ENCODE assay signal across 8 cellular contexts in genomic region chr1:155938220-155938627, GRCh38. TPM values are rescaled to one million over a fixed set of nuclear protein-coding genes. Genes with fewer than 3 reads are reported as not detected.
DNase-seq lines count a peak whose midpoint lies in the region; ATAC-seq and TF ChIP-seq lines count a peak whose summit lies in the region.

No MANE protein-coding gene starts in this region.

- no peaks in the 10 kb centered on the region for H4K20me1 ChIP-seq in GM23338 (replicated peaks; ENCODE audit: insufficient read depth)

- H3K36me3 ChIP-seq in GM23338 (ENCODE audit: insufficient read depth) (no peaks in the 10 kb centered on the region; the same call in 1 of the 2 replicates), gastrocnemius medialis (peaks cover 0 to under 1% of the 10 kb centered on the region in 2 donors)

- H2AFZ ChIP-seq in GM23338, result no peak overlapping the region

- no peaks in the 10 kb centered on the region for H3K9me3 ChIP-seq in gastrocnemius medialis

- H3K4me2 ChIP-seq in GM23338, result no peak overlapping the region

- TF ChIP-seq CTCF in GM23338 (conservative IDR thresholded peaks at IDR 0.05; ENCODE audit: low read depth in 2 of 2) (peak; percentile 79 to 94), gastrocnemius medialis (IDR thresholded peaks at IDR 0.05 in 4 of 5, conservative IDR thresholded peaks at IDR 0.05 in 1 of 5) (peak; percentile 55 to 74 (median 70))

- peaks cover 20% of the 10 kb centered on the region for H3K27me3 Mint-ChIP-seq in GM23338 (ENCODE audit: insufficient read depth, low read depth, poor library complexity)
- no peaks in the 10 kb centered on the region for H3K27me3 Mint-ChIP-seq in activated naive CD8-positive, alpha-beta T cell

- no peaks in the 10 kb centered on the region; the same call in 2 of the 3 replicates for H3K36me3 Mint-ChIP-seq in GM23338 (ENCODE audit: low read depth)
- no peaks in the 10 kb centered on the region for H3K36me3 Mint-ChIP-seq in activated naive CD8-positive, alpha-beta T cell

- H3K4me3 ChIP-seq in GM23338 (no peak overlapping the region), gastrocnemius medialis (no peak overlapping the region)

- no peak for TF ChIP-seq POLR2A in gastrocnemius medialis (IDR thresholded peaks at IDR 0.05)

- in situ Hi-C loops in gastrocnemius medialis (cut with MboI; ENCODE audit: low sequenced_read_pairs in 4 of 4), result loop anchor here (5.0 kb wide), 2 partner anchors 49 to 54 kb away; no protein-coding TSS in a partner anchor

- H3K79me2 ChIP-seq in GM23338 (replicated peaks; ENCODE audit: insufficient read depth), result peaks cover 9% of the 10 kb centered on the region

- DNase-seq in CMK (ENCODE audit: low read depth) (peak; percentile 53), GM23338 (ENCODE audit: low spot score) (peak; percentile 86), NCI-H446 treated with DMSO at 0.1 percent for 48 hours (lab: John Stamatoyannopoulos, UW) (peak; percentile 61), left ventricle myocardium superior (no peak), gastrocnemius medialis (no peak)

- H3K4me3 Mint-ChIP-seq in GM23338, result no peak overlapping the region; the same call in 2 of the 3 replicates
- no peak overlapping the region for H3K4me3 Mint-ChIP-seq in activated naive CD8-positive, alpha-beta T cell

- no peaks in the 10 kb centered on the region; the same call in 2 of the 3 replicates for H3K9me3 Mint-ChIP-seq in GM23338
- no peaks in the 10 kb centered on the region for H3K9me3 Mint-ChIP-seq in activated naive CD8-positive, alpha-beta T cell (ENCODE audit: low read depth)

- H3K4me1 Mint-ChIP-seq in GM23338, result peaks cover 27% of the 10 kb centered on the region
- peaks cover 37% of the 10 kb centered on the region for H3K4me1 Mint-ChIP-seq in activated naive CD8-positive, alpha-beta T cell (ENCODE audit: low read depth)

- H3K27ac Mint-ChIP-seq in GM23338, result peak overlapping the region; percentile 43; the same call in 1 of the 2 replicates
- peak overlapping the region; percentile 72 for H3K27ac Mint-ChIP-seq in activated naive CD8-positive, alpha-beta T cell

- ATAC-seq in GM23338 (peak; percentile 41), left ventricle myocardium superior (peak; percentile 16), gastrocnemius medialis (peak; percentile 44 to 47), GM18873 (IDR thresholded peaks at IDR 0.05; ENCODE audit: low FRiP score, unreplicated experiment) (no peak), GM18858 (IDR thresholded peaks at IDR 0.05; ENCODE audit: unreplicated experiment) (no peak)

- H3K4me1 ChIP-seq in GM23338 (ENCODE audit: insufficient read depth) (peaks cover 9% of the 10 kb centered on the region), gastrocnemius medialis (peaks cover 25 to 33% of the 10 kb centered on the region in 2 donors)

- intact Hi-C loops in left ventricle myocardium superior (cut with micrococcal nuclease), result no loop called here
- intact Hi-C loops in gastrocnemius medialis (cut with DNase I; ENCODE audit: low total_unique reads), result loop anchor here (1.0 to 10.0 kb wide), 2 partner anchors 51 to 253 kb away; partner anchors contain the start of genes DAP3 and YY1AP1

- no peaks in the 10 kb centered on the region for H3K9me2 ChIP-seq in GM23338 (ENCODE audit: insufficient read depth)

- H3K27me3 ChIP-seq in GM23338 (ENCODE audit: insufficient read depth) (no peaks in the 10 kb centered on the region), gastrocnemius medialis (no peaks in the 10 kb centered on the region)

- no peaks in the 10 kb centered on the region for H3F3A ChIP-seq in GM23338 (replicated peaks; ENCODE audit: low read depth)

- H3K27ac ChIP-seq in GM23338 (ENCODE audit: low read depth) (no peak overlapping the region), gastrocnemius medialis (peak overlapping the region; percentile 2 to 70 (median 62))

TF ChIP-seq in GM23338, 12 proteins besides CTCF, POLR2A, EP300 and RAD21:
- TF ChIP-seq CREB1 (CRISPR knock-in tag; IDR thresholded peaks at IDR 0.05; ENCODE audit: low read depth), result no peak
- TF ChIP-seq ZNF114 (CRISPR knock-in tag; IDR thresholded peaks at IDR 0.05), result no peak
- TF ChIP-seq EZH2 (IDR thresholded peaks at IDR 0.05; ENCODE audit: low read depth, unreplicated experiment), result no peak
- no peak for TF ChIP-seq POLR2AphosphoS5 (IDR thresholded peaks at IDR 0.05; ENCODE audit: low read depth)
- TF ChIP-seq NANOG (IDR thresholded peaks at IDR 0.05; ENCODE audit: borderline replicate concordance), result no peak

RNA-seq across cellular contexts. Expression of gene RXFP4, which starts 3.2 kb away (rescaled TPM):
- not detected in 2 replicates for total RNA-seq in GM23338 (2014; rRNA removed; shearing (Covaris generic))
- 0.23 TPM in 1 of 2 replicates, not detected in the other for polyA plus RNA-seq in GM23338 (2016; fragmentation: Nextera tagmentation; extraction: Ambion mirVana)
- total RNA-seq in left ventricle myocardium superior (not detected), gastrocnemius medialis (not detected)

RNA-seq across cellular contexts. Expression of gene KHDC4, which starts 4.0 kb away (rescaled TPM):
- 56.0 and 57.7 TPM in 2 replicates for total RNA-seq in GM23338 (2014; rRNA removed; shearing (Covaris generic))
- 41.2 and 47.1 TPM in 2 replicates for polyA plus RNA-seq in GM23338 (2016; fragmentation: Nextera tagmentation; extraction: Ambion mirVana)
- total RNA-seq in left ventricle myocardium superior (22.6 TPM), gastrocnemius medialis (10 to 100 TPM; 18.2 to 46.3 (median 26.3) TPM)

RNA-seq across cellular contexts. Expression of gene RIT1, which starts 27.1 kb away (rescaled TPM):
- 15.8 and 24.4 TPM in 2 replicates for total RNA-seq in GM23338 (2014; rRNA removed; shearing (Covaris generic))
- 19.3 and 21.5 TPM in 2 replicates for polyA plus RNA-seq in GM23338 (2016; fragmentation: Nextera tagmentation; extraction: Ambion mirVana)
- total RNA-seq in left ventricle myocardium superior (18.7 TPM), gastrocnemius medialis (10 to 100 TPM in 3 of 4 donors, 1 to 10 TPM in 1; 9.6 to 16.8 (median 15.2) TPM)

RNA-seq across cellular contexts. Expression of gene ARHGEF2, which starts 40.1 kb away (rescaled TPM):
- 64.0 and 87.6 TPM in 2 replicates for total RNA-seq in GM23338 (2014; rRNA removed; shearing (Covaris generic))
- polyA plus RNA-seq in GM23338 (2016; fragmentation: Nextera tagmentation; extraction: Ambion mirVana), result 21.2 and 23.0 TPM in 2 replicates
- total RNA-seq in left ventricle myocardium superior (61.2 TPM), gastrocnemius medialis (10 to 100 TPM; 13.6 to 27.3 (median 26.4) TPM)

Comparison
In these comparisons a context has a peak if more than half of its experiments do, and no peak if none do; other contexts are left out.
1. DNase-seq: peak in CMK (single experiment), GM23338 (single experiment) and NCI-H446 treated with DMSO at 0.1 percent for 48 hours (single experiment); none in left ventricle myocardium superior (single experiment) and gastrocnemius medialis (0 of 2).
2. ATAC-seq: peak in GM23338 (single experiment), left ventricle myocardium superior (single experiment) and gastrocnemius medialis (2 of 2); none in GM18873 (single experiment) and GM18858 (single experiment).